In genomic region chr20:48583171-48583570, GRCh38 we compare ENCODE assay signal across 32 cellular contexts.
"Had no signal": no experiment of that assay in that cellular context is flagged by ENCODE, and none has a peak within 500 bp of the region (broad histone marks: within the 10 kb centered on the region; RNA-seq: fewer than 3 reads in every experiment).

No MANE protein-coding gene starts in this region.

- ATAC-seq: activated CD4-positive, alpha-beta T cell treated with anti-CD3 and anti-CD28 coated beads for 36 hours; activated CD8-positive, alpha-beta memory T cell treated with anti-CD3 and anti-CD28 coated beads, Interleukin-2, amount 10 ng/mL, durations not matched to agents 7 days and 5 days; activated CD8-positive, alpha-beta T cell treated with anti-CD3 and anti-CD28 coated beads, Interleukin-2, amount 10 ng/mL, durations not matched to agents 7 days and 5 days; activated naive CD8-positive, alpha-beta T cell treated with anti-CD3 and anti-CD28 coated beads, Interleukin-2, amount 50 U/mL, for 24 hours; activated T-cell treated with anti-CD3 and anti-CD28 coated beads, Interleukin-2, amount 50 U/mL, for 72 hours; effector memory CD8-positive, alpha-beta T cell; foreskin keratinocyte; gastrocnemius medialis; heart right ventricle had no signal

- H3K9me3 ChIP-seq: adrenal gland, ascending aorta, breast epithelium, esophagus muscularis mucosa, gastrocnemius medialis, heart right ventricle had no signal

- H3K36me3 ChIP-seq: adrenal gland, ascending aorta, breast epithelium, cardiac muscle cell, esophagus muscularis mucosa, gastrocnemius medialis, heart right ventricle had no signal

- DNase-seq: activated CD4-positive, alpha-beta memory T cell treated with anti-CD3 and anti-CD28 coated beads for 36 hours; activated CD4-positive, alpha-beta T cell treated with anti-CD3 and anti-CD28 coated beads for 36 hours; activated CD4-positive, alpha-beta T cell treated with anti-CD3 and anti-CD28 coated beads, Interleukin-2, amount 10 ng/mL, durations not matched to agents 24 days and 14 days; activated CD4-positive, CD25-positive, alpha-beta regulatory T cell; activated CD4-positive, CD25-positive, alpha-beta regulatory T cell treated with anti-CD3 and anti-CD28 coated beads, Interleukin-2, amount 50 U/mL, for 72 hours; activated CD8-positive, alpha-beta memory T cell treated with anti-CD3 and anti-CD28 coated beads, Interleukin-2, amount 10 ng/mL, durations not matched to agents 7 days and 5 days; activated CD8-positive, alpha-beta memory T cell treated with anti-CD3 and anti-CD28 coated beads, Interleukin-2, amount 50 U/mL, for 4 hours; activated CD8-positive, alpha-beta T cell treated with anti-CD3 and anti-CD28 coated beads, Interleukin-2, amount 10 ng/mL, durations not matched to agents 7 days and 5 days; activated gamma-delta T cell; activated naive CD4-positive, alpha-beta T cell; activated naive CD4-positive, alpha-beta T cell treated with anti-CD3 and anti-CD28 coated beads, Interleukin-2, amount 50 U/mL, for 16 hours; activated naive CD8-positive, alpha-beta T cell treated with anti-CD3 and anti-CD28 coated beads for 36 hours; activated naive CD8-positive, alpha-beta T cell treated with anti-CD3 and anti-CD28 coated beads, Interleukin-2, amount 50 U/mL, for 24 hours; activated T-cell treated with anti-CD3 and anti-CD28 coated beads for 4 hours; activated T-cell treated with anti-CD3 and anti-CD28 coated beads, Interleukin-2, amount 50 U/mL, for 24 hours; activated T-cell treated with anti-CD3 and anti-CD28 coated beads, Interleukin-2, amount 50 U/mL, for 72 hours; amygdala; cortex of kidney; dermis blood vessel endothelial cell; effector CD4-positive, alpha-beta T cell; effector memory CD8-positive, alpha-beta T cell; erythroblast; foreskin keratinocyte; gastrocnemius medialis; glutamatergic neuron; heart right ventricle; T-helper 2 cell had no signal

- H3K4me3 ChIP-seq: adrenal gland, ascending aorta, breast epithelium, cardiac muscle cell, esophagus muscularis mucosa, gastrocnemius medialis, heart right ventricle had no signal

- H3K27me3 ChIP-seq: ascending aorta, cardiac muscle cell, foreskin keratinocyte had no signal

- H3K4me1 ChIP-seq: adrenal gland, ascending aorta, breast epithelium, esophagus muscularis mucosa, foreskin keratinocyte, gastrocnemius medialis had no signal

- H3K27ac ChIP-seq: adrenal gland, ascending aorta, breast epithelium, cardiac muscle cell, esophagus muscularis mucosa, foreskin keratinocyte, gastrocnemius medialis, heart right ventricle had no signal
